20 cellular contexts compared by ENCODE assay signal in genomic region chr11:120719348-120719747, GRCh38.
DNase-seq lines count a peak whose midpoint lies in the region; ATAC-seq and TF ChIP-seq lines count a peak whose summit lies in the region.
"Had no signal": no experiment of that assay in that cellular context is flagged by ENCODE, and none has a peak within 500 bp of the region (broad histone marks: within the 10 kb centered on the region; RNA-seq: fewer than 3 reads in every experiment).

No MANE protein-coding gene starts in this region.

- no peak overlapping the region for H2BK15ac ChIP-seq in mesenchymal stem cell (ENCODE audit: low read depth, poor library complexity, severe bottlenecking)

- H3K4ac ChIP-seq in mesenchymal stem cell (ENCODE audit: low read depth in 1 of 2, low read length in 2 of 2), result no peak overlapping the region

- ATAC-seq in HG02840 (IDR thresholded peaks at IDR 0.05; ENCODE audit: low FRiP score, unreplicated experiment), result no peak
- no peak for ATAC-seq in GM19351 (IDR thresholded peaks at IDR 0.05; ENCODE audit: unreplicated experiment)

- no peak overlapping the region for H2BK12ac ChIP-seq in mesenchymal stem cell (ENCODE audit: low read length in 2 of 2)

- no peak overlapping the region for H2AK5ac ChIP-seq in mesenchymal stem cell (ENCODE audit: low read length, severe bottlenecking)

- no peak overlapping the region for H3K14ac ChIP-seq in mesenchymal stem cell (ENCODE audit: low read length in 2 of 2)

- no peaks in the 10 kb centered on the region for H3K36me3 ChIP-seq in mesenchymal stem cell (ENCODE audit: control insufficient read depth in 1 of 2, insufficient read depth in 2 of 2, low read depth in 1 of 2, low read length in 2 of 2)
- H3K36me3 ChIP-seq in left ventricle myocardium inferior, result no peaks in the 10 kb centered on the region
- H3K36me3 ChIP-seq: MG63 had no signal

- H3K9ac ChIP-seq in mesenchymal stem cell (ENCODE audit: low read length), result no peak overlapping the region

- no peak overlapping the region for H3K23ac ChIP-seq in mesenchymal stem cell (ENCODE audit: low read length in 2 of 2)

- no peak overlapping the region for H2BK5ac ChIP-seq in mesenchymal stem cell (ENCODE audit: low read depth, low read length, poor library complexity, severe bottlenecking)

- H3K4me1 ChIP-seq in mesenchymal stem cell (ENCODE audit: control insufficient read depth, insufficient read depth, low read depth, low read length), result peaks cover 2% of the 10 kb centered on the region
- H3K4me1 ChIP-seq in left ventricle myocardium inferior, result no peaks in the 10 kb centered on the region

- H3K4me2 ChIP-seq in mesenchymal stem cell (ENCODE audit: low read length, poor library complexity, severe bottlenecking), result no peak overlapping the region

- H3K27ac ChIP-seq in mesenchymal stem cell (ENCODE audit: low read length, poor library complexity, severe bottlenecking) (no peak overlapping the region), left ventricle myocardium inferior (replicated peaks) (no peak overlapping the region)
- H3K27ac ChIP-seq: C4-2B, HL-60, RWPE1 had no signal

- no peak overlapping the region for H3K4me3 ChIP-seq in fibroblast of mammary gland (ENCODE audit: control insufficient read depth, low read depth, low read length)
- no peak overlapping the region for H3K4me3 ChIP-seq in mesenchymal stem cell (ENCODE audit: insufficient read depth in 1 of 2, low read depth in 1 of 2, low read length in 2 of 2)
- no peak overlapping the region for H3K4me3 ChIP-seq in left ventricle myocardium inferior
- H3K4me3 ChIP-seq: MG63 had no signal

- H3K79me1 ChIP-seq in mesenchymal stem cell (replicated peaks; ENCODE audit: low read length, poor library complexity, severe bottlenecking), result no peaks in the 10 kb centered on the region

- H2BK120ac ChIP-seq in mesenchymal stem cell (ENCODE audit: low read depth, low read length), result no peak overlapping the region

- intact Hi-C loops in left ventricle myocardium inferior (cut with micrococcal nuclease), result no loop called here

- 91% methylated on average over 2 of the region's 3 CpGs for WGBS in mesenchymal stem cell

- H2AFZ ChIP-seq in mesenchymal stem cell (ENCODE audit: low read depth, low read length), result no peak overlapping the region

- no peak overlapping the region for H4K8ac ChIP-seq in mesenchymal stem cell (ENCODE audit: low read length)

- no peaks in the 10 kb centered on the region for H3K9me3 ChIP-seq in mesenchymal stem cell (ENCODE audit: control insufficient read depth, low read length)
- H3K9me3 ChIP-seq in left ventricle myocardium inferior (replicated peaks), result no peaks in the 10 kb centered on the region
- H3K9me3 ChIP-seq: MG63 had no signal

- TF ChIP-seq CTCF in fibroblast of mammary gland (conservative IDR thresholded peaks at IDR 0.05; ENCODE audit: control insufficient read depth, insufficient read depth, low read depth, low read length), result no peak
- TF ChIP-seq CTCF in left ventricle myocardium inferior (IDR thresholded peaks at IDR 0.05; ENCODE audit: borderline replicate concordance), result no peak

- H3K27me3 ChIP-seq in mesenchymal stem cell (ENCODE audit: control insufficient read depth in 1 of 2, insufficient read depth in 1 of 2, low read length in 2 of 2) (peaks cover 14 to 29% of the 10 kb centered on the region in 2 experiments), left ventricle myocardium inferior (ENCODE audit: low read depth) (peaks cover 93% of the 10 kb centered on the region)
- H3K27me3 ChIP-seq: MG63 had no signal

- DNase-seq in AG20443 (ENCODE audit: low spot score) (peak; percentile 41), LHCN-M2 (ENCODE audit: low read depth) (peak; percentile 2), fibroblast of mammary gland (ENCODE audit: low read depth) (peak; percentile 12), mesenchymal stem cell (peak; percentile 57), left ventricle myocardium inferior (no peak), NCI-H187 treated with DMSO at 0.1 percent for 48 hours (lab: John Stamatoyannopoulos, UW) (no peak)
- DNase-seq: COR-L47; DMS153; KG1; MG63; NCI-H1092 treated with DMSO at 0.1 percent for 48 hours; NCI-H1930; NCI-H526; NK-92 treated with Interleukin-12 subunit alpha and Interleukin-12 subunit beta, amount 100 ng/mL, for 24 hours; OCI-M1 had no signal

- H4K91ac ChIP-seq in mesenchymal stem cell (ENCODE audit: low read length), result no peak overlapping the region

- H3K18ac ChIP-seq in mesenchymal stem cell (ENCODE audit: low read depth in 1 of 2, low read length in 2 of 2), result no peak overlapping the region

Comparison
In these comparisons a context has a peak if more than half of its experiments do, and no peak if none do; other contexts are left out.
1. DNase-seq: peak in AG20443 (single experiment), LHCN-M2 (single experiment), fibroblast of mammary gland (single experiment) and mesenchymal stem cell (single experiment); none in left ventricle myocardium inferior (single experiment) and NCI-H187 treated with DMSO at 0.1 percent for 48 hours (single experiment).